In the genomic region with DNA sequence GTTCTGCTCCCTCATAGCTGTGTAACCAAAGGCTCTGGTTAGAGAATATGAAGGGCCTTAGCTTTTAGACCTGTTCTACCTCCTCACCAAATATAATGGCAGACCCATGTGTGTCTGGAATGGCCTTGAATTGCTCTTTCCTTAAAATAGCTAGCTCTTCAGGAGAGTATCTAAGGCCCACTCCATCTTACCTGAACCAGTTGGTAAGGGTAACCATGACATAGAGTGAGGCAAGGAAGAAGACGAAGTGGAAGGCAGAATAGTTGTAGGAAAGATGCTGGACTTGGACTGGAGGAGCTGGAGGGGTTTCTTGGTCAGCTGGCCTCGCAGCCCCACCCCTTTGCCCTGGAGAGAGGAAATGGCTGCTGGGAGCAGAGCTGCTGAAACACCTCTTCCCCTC, we compare ENCODE assay signal across 13 cellular contexts. TPM values are rescaled to one million over a fixed set of nuclear protein-coding genes. Genes with fewer than 3 reads are reported as not detected.
A peak's percentile ranks its signal among the peaks of the same experiment; 100 is the strongest.
DNase-seq lines count a peak whose midpoint lies in the region; ATAC-seq and TF ChIP-seq lines count a peak whose summit lies in the region.
"Had no signal": no experiment of that assay in that cellular context is flagged by ENCODE, and none has a peak within 500 bp of the region (broad histone marks: within the 10 kb centered on the region; RNA-seq: fewer than 3 reads in every experiment).

No MANE protein-coding gene starts in this region.

- H3K27ac Mint-ChIP-seq in CD4-positive, alpha-beta memory T cell = peak overlapping the region in 5 of 7 donors; percentile 48 to 97 (median 57)
- H3K27ac Mint-ChIP-seq in neural progenitor cell = no peak overlapping the region

- CTCF ChIA-PET in CD4-positive, alpha-beta memory T cell (lab: Charles Lee; ENCODE audit: partially characterized antibody) = interaction anchor here (0.7 to 3.1 kb wide), 3 partner anchors 17 to 25 kb away, joined by 3 to 11 read pairs (median 11); partner anchors contain the start of gene ELL3

- intact Hi-C loops in CD4-positive, alpha-beta memory T cell (cut with micrococcal nuclease) = no loop called here

- no peaks in the 10 kb centered on the region for H3K9me3 Mint-ChIP-seq in CD4-positive, alpha-beta memory T cell
- H3K9me3 Mint-ChIP-seq in neural progenitor cell = no peaks in the 10 kb centered on the region

- H3K4me1 Mint-ChIP-seq in CD4-positive, alpha-beta memory T cell = peaks cover 30 to 77% (median 55%) of the 10 kb centered on the region in 4 donors
- peaks cover 48% of the 10 kb centered on the region for H3K4me1 Mint-ChIP-seq in neural progenitor cell

- H3K79me2 ChIP-seq in OCI-LY1 (ENCODE audit: insufficient read depth, low read length) (peaks cover 12% of the 10 kb centered on the region; the same call in 1 of the 2 replicates), neural progenitor cell (ENCODE audit: low read depth) (peaks cover 31% of the 10 kb centered on the region)

- no peak overlapping the region for H2AFZ ChIP-seq in OCI-LY1 (ENCODE audit: low read length)
- H2AFZ ChIP-seq in neural progenitor cell (replicated peaks) = no peak overlapping the region

- H3K36me3 Mint-ChIP-seq in CD4-positive, alpha-beta memory T cell = peaks cover 47 to 70% of the 10 kb centered on the region in 2 donors
- H3K36me3 Mint-ChIP-seq in neural progenitor cell = peaks cover 35% of the 10 kb centered on the region

- H3K27ac ChIP-seq in CD4-positive, alpha-beta memory T cell (ENCODE audit: low read depth, low read length) = peak overlapping the region; percentile 100
- H3K27ac ChIP-seq in OCI-LY1 (ENCODE audit: low read depth, low read length, poor library complexity, severe bottlenecking) (peak overlapping the region; percentile 98), neural progenitor cell (no peak overlapping the region)
- H3K27ac ChIP-seq in effector memory CD4-positive, alpha-beta T cell (ENCODE audit: insufficient read depth, low read length, poor library complexity, severe bottlenecking) = peak overlapping the region; percentile 1

- no peak overlapping the region for H3K4me3 ChIP-seq in CD4-positive, alpha-beta memory T cell (ENCODE audit: low read length in 2 of 2)
- no peak overlapping the region for H3K4me3 ChIP-seq in OCI-LY1 (ENCODE audit: low read depth, low read length, poor library complexity, severe bottlenecking)
- H3K4me3 ChIP-seq in effector memory CD4-positive, alpha-beta T cell (ENCODE audit: insufficient read depth, low read depth, low read length, poor library complexity, severe bottlenecking) = no peak overlapping the region
- H3K4me3 ChIP-seq in neural progenitor cell = no peak overlapping the region

- H3K4me2 ChIP-seq in OCI-LY1 (ENCODE audit: low read length) (0 out of 2 replicates have a peak overlapping the region, but pooled peaks have one; percentile 5), neural progenitor cell (no peak overlapping the region)

- TF ChIP-seq CTCF in OCI-LY1 (IDR thresholded peaks at IDR 0.05; ENCODE audit: low read length) (no peak), neural progenitor cell (IDR thresholded peaks at IDR 0.05) (no peak)

- POLR2A ChIA-PET in CD4-positive, alpha-beta memory T cell (lab: Charles Lee; ENCODE audit: partially characterized antibody) = interaction anchor here (0.6 to 5.3 kb wide), 4 partner anchors 29 to 49 kb away, joined by 3 to 28 read pairs (median 5); partner anchors contain the start of genes MFAP1 and PDIA3

- no peaks in the 10 kb centered on the region for H3K27me3 ChIP-seq in CD4-positive, alpha-beta memory T cell (ENCODE audit: insufficient read depth, low read length)
- H3K27me3 ChIP-seq in OCI-LY1 (ENCODE audit: insufficient read depth, low read length) = no peaks in the 10 kb centered on the region
- no peaks in the 10 kb centered on the region for H3K27me3 ChIP-seq in effector memory CD4-positive, alpha-beta T cell (replicated peaks; ENCODE audit: control insufficient read depth, insufficient read depth, low read length, poor library complexity, severe bottlenecking)
- no peaks in the 10 kb centered on the region for H3K27me3 ChIP-seq in neural progenitor cell
- H3K27me3 ChIP-seq: spleen had no signal

- DNase-seq in CD4-positive, alpha-beta memory T cell = no peak
- DNase-seq in effector memory CD4-positive, alpha-beta T cell = no peak
- DNase-seq in neural progenitor cell (ENCODE audit: low spot score) = no peak
- no peak for DNase-seq in stimulated activated CD4-positive, alpha-beta T cell treated with anti-CD3 and anti-CD28 coated beads, Interleukin-15, amount 100 ng/mL, for 24 hours
- no peak for DNase-seq in dermis blood vessel endothelial cell
- no peak for DNase-seq in DMS 273 treated with DMSO at 0.1 percent for 48 hours (lab: John Stamatoyannopoulos, UW)
- DNase-seq: COR-L47, KG1, NCI-H2081 treated with DMSO at 0.1 percent for 48 hours, spleen had no signal

- H3K9ac ChIP-seq in OCI-LY1 (ENCODE audit: low read length) (no peak overlapping the region), neural progenitor cell (no peak overlapping the region)

- H3K36me3 ChIP-seq in CD4-positive, alpha-beta memory T cell (ENCODE audit: insufficient read depth, low read length) = peaks cover 44% of the 10 kb centered on the region
- H3K36me3 ChIP-seq in OCI-LY1 (ENCODE audit: insufficient read depth, low read length) (peaks cover 47% of the 10 kb centered on the region), neural progenitor cell (no peaks in the 10 kb centered on the region)
- peaks cover 46% of the 10 kb centered on the region for H3K36me3 ChIP-seq in effector memory CD4-positive, alpha-beta T cell (ENCODE audit: control insufficient read depth, insufficient read depth, low read length)

- H4K20me1 ChIP-seq in OCI-LY1 (ENCODE audit: insufficient read depth, low read length) (no peaks in the 10 kb centered on the region), neural progenitor cell (ENCODE audit: low read depth) (peaks cover 38% of the 10 kb centered on the region)

- H3F3A ChIP-seq in OCI-LY1 (ENCODE audit: insufficient read depth, low read length) = peaks cover 17% of the 10 kb centered on the region
- H3F3A ChIP-seq in neural progenitor cell (ENCODE audit: low read depth) = peaks cover 50% of the 10 kb centered on the region

- no peak overlapping the region for H3K4me3 Mint-ChIP-seq in CD4-positive, alpha-beta memory T cell
- peak overlapping the region; percentile 98 for H3K4me3 Mint-ChIP-seq in neural progenitor cell

- ATAC-seq in GM19463 (IDR thresholded peaks at IDR 0.05; ENCODE audit: unreplicated experiment) = no peak

- H3K27me3 Mint-ChIP-seq in CD4-positive, alpha-beta memory T cell = no peaks in the 10 kb centered on the region
- H3K27me3 Mint-ChIP-seq in neural progenitor cell (ENCODE audit: insufficient read depth, low read depth) = peaks cover 10% of the 10 kb centered on the region

- no peaks in the 10 kb centered on the region for H3K9me3 ChIP-seq in CD4-positive, alpha-beta memory T cell (ENCODE audit: control insufficient read depth in 1 of 2, low read length in 2 of 2)
- H3K9me3 ChIP-seq in OCI-LY1 (ENCODE audit: low read length) (no peaks in the 10 kb centered on the region), neural progenitor cell (ENCODE audit: low read depth) (no peaks in the 10 kb centered on the region)
- H3K9me3 ChIP-seq in effector memory CD4-positive, alpha-beta T cell (ENCODE audit: control insufficient read depth, low read length) = no peaks in the 10 kb centered on the region
- H3K9me3 ChIP-seq: spleen had no signal

- peaks cover 52% of the 10 kb centered on the region for H3K4me1 ChIP-seq in CD4-positive, alpha-beta memory T cell (ENCODE audit: insufficient read depth, low read length)
- H3K4me1 ChIP-seq in OCI-LY1 (ENCODE audit: insufficient read depth, low read length, severe bottlenecking) = peaks cover 79% of the 10 kb centered on the region
- peaks cover 22% of the 10 kb centered on the region for H3K4me1 ChIP-seq in effector memory CD4-positive, alpha-beta T cell (ENCODE audit: control insufficient read depth, insufficient read depth, low read length, poor library complexity, severe bottlenecking)
- H3K4me1 ChIP-seq in neural progenitor cell = peaks cover 25% of the 10 kb centered on the region

- H3K9me2 ChIP-seq in OCI-LY1 (ENCODE audit: low read depth, low read length) = no peaks in the 10 kb centered on the region

RNA-seq across cellular contexts. Expression of gene SERF2, which starts 3.1 kb away (rescaled TPM):
- total RNA-seq in CD4-positive, alpha-beta memory T cell = 100 to 1,000 TPM; 564 to 596 TPM
- polyA plus RNA-seq in CD4-positive, alpha-beta memory T cell = 1,000 to 10,000 TPM; 1,674 to 1,994 TPM
- total RNA-seq in neural progenitor cell (ENCODE audit: low replicate concordance) = 249 and 430 TPM in 2 replicates
- 787 and 1,230 TPM in 2 replicates for total RNA-seq in dermis blood vessel endothelial cell

RNA-seq across cellular contexts. Expression of gene SERINC4, which starts 4.8 kb away (rescaled TPM):
- total RNA-seq in CD4-positive, alpha-beta memory T cell = under 1 TPM in 1 of 2 experiments, not detected in 1; 0.25 TPM
- 1 to 10 TPM in 1 of 2 donors, under 1 TPM in 1; 0.70 to 3.4 TPM for polyA plus RNA-seq in CD4-positive, alpha-beta memory T cell
- total RNA-seq in neural progenitor cell (ENCODE audit: low replicate concordance) = 0.50 TPM in 1 of 2 replicates, not detected in the other
- total RNA-seq in dermis blood vessel endothelial cell = not detected in 2 replicates
- total RNA-seq: bronchial epithelial cell, spleen had no signal

RNA-seq across cellular contexts. Expression of gene HYPK, which starts 5.2 kb away (rescaled TPM):
- total RNA-seq in CD4-positive, alpha-beta memory T cell = 10 to 100 TPM; 23.6 to 24.6 TPM
- polyA plus RNA-seq in CD4-positive, alpha-beta memory T cell = 10 to 100 TPM; 10.2 to 15.2 TPM
- total RNA-seq in neural progenitor cell (ENCODE audit: low replicate concordance) = 6.7 and 8.3 TPM in 2 replicates
- total RNA-seq in dermis blood vessel endothelial cell = 2.9 and 4.6 TPM in 2 replicates

RNA-seq across cellular contexts. Expression of gene ELL3, which starts 18.4 kb away (rescaled TPM):
- total RNA-seq in CD4-positive, alpha-beta memory T cell = 1 to 10 TPM; 1.3 to 1.8 TPM
- 1 to 10 TPM; 1.1 to 2.6 TPM for polyA plus RNA-seq in CD4-positive, alpha-beta memory T cell
- total RNA-seq in neural progenitor cell (ENCODE audit: low replicate concordance) = 3.1 and 5.1 TPM in 2 replicates
- total RNA-seq in dermis blood vessel endothelial cell = 2.9 and 5.4 TPM in 2 replicates

RNA-seq across cellular contexts. Expression of gene MFAP1, which starts 29.3 kb away (rescaled TPM):
- total RNA-seq in CD4-positive, alpha-beta memory T cell = 10 to 100 TPM; 24.9 to 25.9 TPM
- 10 to 100 TPM in 1 of 2 donors, 1 to 10 TPM in 1; 5.4 to 22.5 TPM for polyA plus RNA-seq in CD4-positive, alpha-beta memory T cell
- total RNA-seq in neural progenitor cell (ENCODE audit: low replicate concordance) (42.4 and 47.3 TPM in 2 replicates), dermis blood vessel endothelial cell (36.1 and 41.1 TPM in 2 replicates)
